16 cellular contexts compared by ENCODE assay signal in the genomic region with DNA sequence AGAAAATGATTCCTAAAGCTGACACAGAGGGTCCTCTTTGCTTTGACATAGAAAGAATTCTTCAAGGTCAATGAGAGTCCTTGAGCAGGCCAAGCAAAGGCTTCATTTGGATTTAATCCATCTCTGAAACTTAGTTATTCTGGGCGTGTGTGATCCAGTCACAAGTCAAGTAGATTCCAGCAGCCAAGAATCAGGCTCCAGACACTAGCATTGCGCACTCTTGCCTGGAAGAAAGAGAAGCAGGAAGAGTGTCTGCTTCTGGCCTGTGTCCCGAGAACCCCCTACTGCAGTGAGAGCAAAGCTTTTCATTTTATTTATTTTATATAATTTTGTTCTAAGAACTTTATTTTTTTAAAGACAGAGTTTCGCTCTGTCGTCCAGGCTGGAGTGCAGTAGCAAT.
"Had no signal": no experiment of that assay in that cellular context is flagged by ENCODE, and none has a peak within 500 bp of the region (broad histone marks: within the 10 kb centered on the region; RNA-seq: fewer than 3 reads in every experiment).

No MANE protein-coding gene starts in this region.

- H3K9me3 ChIP-seq: esophagus muscularis mucosa, gastrocnemius medialis, mucosa of descending colon, pancreas, psoas muscle, right lobe of liver had no signal

- H3K4me3 ChIP-seq: esophagus muscularis mucosa, gastrocnemius medialis, mucosa of descending colon, pancreas, psoas muscle, right lobe of liver had no signal

- H3K36me3 ChIP-seq: pancreas had no signal

- H3K27ac ChIP-seq: epithelial cell of prostate, esophagus muscularis mucosa, gastrocnemius medialis, pancreas, psoas muscle, right lobe of liver had no signal

- H3K27me3 ChIP-seq: esophagus muscularis mucosa, gastrocnemius medialis, pancreas, right lobe of liver had no signal

- H3K4me1 ChIP-seq: esophagus muscularis mucosa, pancreas, right lobe of liver had no signal

- DNase-seq: effector memory CD4-positive, alpha-beta T cell; gastrocnemius medialis; islet precursor cell; mammary epithelial cell; mucosa of descending colon; naive thymus-derived CD8-positive, alpha-beta T cell; psoas muscle; retina; right lobe of liver; stimulated activated CD4-positive, alpha-beta T cell treated with anti-CD3 and anti-CD28 coated beads, Interleukin-4, amount 100 ng/mL, for 1 hour; stimulated activated CD8-positive, alpha-beta memory T cell treated with anti-CD3 and anti-CD28 coated beads, Interleukin-4, amount 100 ng/mL, for 48 hours had no signal

- ATAC-seq: gastrocnemius medialis; left lobe of liver; mucosa of descending colon; naive thymus-derived CD8-positive, alpha-beta T cell; pancreas; psoas muscle; right lobe of liver; stimulated activated effector memory CD8-positive, alpha-beta T cell treated with anti-CD3 and anti-CD28 coated beads, Interleukin-12 subunit alpha, Interleukin-12 subunit beta, amount 100 ng/mL, for 72 hours had no signal
